ENCODE assay signal across 9 cellular contexts in the genomic region with DNA sequence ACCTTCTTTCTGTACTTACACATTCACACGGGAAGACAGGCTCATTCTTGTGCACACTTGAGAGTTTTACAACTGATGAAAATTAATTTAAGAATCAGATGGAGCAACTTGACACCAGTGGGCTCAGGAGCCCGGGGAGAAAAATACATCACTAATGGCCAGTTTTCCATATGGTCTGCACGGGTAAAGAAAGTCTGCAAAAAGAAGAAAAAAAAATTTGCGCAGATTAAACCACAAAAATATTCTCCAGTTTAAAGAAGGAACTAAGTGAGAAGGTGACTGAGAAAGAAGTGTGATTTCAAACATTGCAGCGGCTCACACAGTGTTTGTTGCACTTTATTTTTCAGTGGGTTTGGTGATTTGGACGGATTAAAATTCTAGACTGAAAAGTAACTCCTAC. TPM values are rescaled to one million over a fixed set of nuclear protein-coding genes. Genes with fewer than 3 reads are reported as not detected.
DNase-seq lines count a peak whose midpoint lies in the region; ATAC-seq and TF ChIP-seq lines count a peak whose summit lies in the region.
"Had no signal": no experiment of that assay in that cellular context is flagged by ENCODE, and none has a peak within 500 bp of the region (broad histone marks: within the 10 kb centered on the region; RNA-seq: fewer than 3 reads in every experiment).

A gene with protein sequence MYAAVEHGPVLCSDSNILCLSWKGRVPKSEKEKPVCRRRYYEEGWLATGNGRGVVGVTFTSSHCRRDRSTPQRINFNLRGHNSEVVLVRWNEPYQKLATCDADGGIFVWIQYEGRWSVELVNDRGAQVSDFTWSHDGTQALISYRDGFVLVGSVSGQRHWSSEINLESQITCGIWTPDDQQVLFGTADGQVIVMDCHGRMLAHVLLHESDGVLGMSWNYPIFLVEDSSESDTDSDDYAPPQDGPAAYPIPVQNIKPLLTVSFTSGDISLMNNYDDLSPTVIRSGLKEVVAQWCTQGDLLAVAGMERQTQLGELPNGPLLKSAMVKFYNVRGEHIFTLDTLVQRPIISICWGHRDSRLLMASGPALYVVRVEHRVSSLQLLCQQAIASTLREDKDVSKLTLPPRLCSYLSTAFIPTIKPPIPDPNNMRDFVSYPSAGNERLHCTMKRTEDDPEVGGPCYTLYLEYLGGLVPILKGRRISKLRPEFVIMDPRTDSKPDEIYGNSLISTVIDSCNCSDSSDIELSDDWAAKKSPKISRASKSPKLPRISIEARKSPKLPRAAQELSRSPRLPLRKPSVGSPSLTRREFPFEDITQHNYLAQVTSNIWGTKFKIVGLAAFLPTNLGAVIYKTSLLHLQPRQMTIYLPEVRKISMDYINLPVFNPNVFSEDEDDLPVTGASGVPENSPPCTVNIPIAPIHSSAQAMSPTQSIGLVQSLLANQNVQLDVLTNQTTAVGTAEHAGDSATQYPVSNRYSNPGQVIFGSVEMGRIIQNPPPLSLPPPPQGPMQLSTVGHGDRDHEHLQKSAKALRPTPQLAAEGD (N-terminal part only) (plus strand): TSS at position 301 of the 400 bp plus-strand sequence. CDS start 1,552 bp downstream, outside the sequence.

- DNase-seq in GM23338 (ENCODE audit: low spot score) (no peak), left cardiac atrium (no peak), pulmonary artery endothelial cell (ENCODE audit: low read depth, low spot score) (no peak), NCI-H1417 treated with DMSO at 0.1 percent for 48 hours (lab: John Stamatoyannopoulos, UW) (no peak)
- no peak for DNase-seq in activated T-helper 1 cell treated with anti-CD3 and anti-CD28 coated beads, Interleukin-12 subunit alpha, Interleukin-12 subunit beta, Interleukin-2, Interleukin-4 antibody, amounts not matched to agents 30 ng/mL and 10 ng/mL and 1 ng/mL, durations not matched to agents 14 hours and 24 hours and 36 hours (ENCODE audit: low spot score)
- no peak for DNase-seq in stimulated activated CD4-positive, alpha-beta T cell treated with anti-CD3 and anti-CD28 coated beads, Interleukin-1b, Interleukin-23, amount 100 ng/mL, for 48 hours
- DNase-seq: effector memory CD4-positive, alpha-beta T cell had no signal

- peaks cover 2% of the 10 kb centered on the region for H3K27me3 Mint-ChIP-seq in GM23338 (ENCODE audit: insufficient read depth, low read depth, poor library complexity)
- H3K27me3 Mint-ChIP-seq in activated T-helper 1 cell treated with anti-CD3 and anti-CD28 coated beads, Interleukin-12 subunit alpha, Interleukin-12 subunit beta, Interleukin-2, Interleukin-4 antibody, amounts not matched to agents 30 ng/mL and 10 ng/mL and 1 ng/mL, durations not matched to agents 14 hours and 24 hours and 36 hours (ENCODE audit: insufficient read depth): no peaks in the 10 kb centered on the region

- TF ChIP-seq CTCF in GM23338 (conservative IDR thresholded peaks at IDR 0.05; ENCODE audit: low read depth in 2 of 2): no peak

- H3K36me3 Mint-ChIP-seq in GM23338 (ENCODE audit: low read depth): peaks cover 74% of the 10 kb centered on the region
- peaks cover 24% of the 10 kb centered on the region for H3K36me3 Mint-ChIP-seq in activated T-helper 1 cell treated with anti-CD3 and anti-CD28 coated beads, Interleukin-12 subunit alpha, Interleukin-12 subunit beta, Interleukin-2, Interleukin-4 antibody, amounts not matched to agents 30 ng/mL and 10 ng/mL and 1 ng/mL, durations not matched to agents 14 hours and 24 hours and 36 hours (ENCODE audit: low read depth)

- no peaks in the 10 kb centered on the region for H3K27me3 ChIP-seq in GM23338 (ENCODE audit: insufficient read depth)

- H3K4me1 ChIP-seq in GM23338 (ENCODE audit: insufficient read depth): peaks cover 15% of the 10 kb centered on the region; the same call in 1 of the 2 replicates

- H3K4me2 ChIP-seq in GM23338: no peak within 1 kb of the TSS

- no peak within 1 kb of the TSS for H3K4me3 ChIP-seq in GM23338

- peak within 1 kb of the TSS; percentile 70 for H3K27ac Mint-ChIP-seq in GM23338
- no peak within 1 kb of the TSS for H3K27ac Mint-ChIP-seq in activated T-helper 1 cell treated with anti-CD3 and anti-CD28 coated beads, Interleukin-12 subunit alpha, Interleukin-12 subunit beta, Interleukin-2, Interleukin-4 antibody, amounts not matched to agents 30 ng/mL and 10 ng/mL and 1 ng/mL, durations not matched to agents 14 hours and 24 hours and 36 hours

- H3K4me1 Mint-ChIP-seq in GM23338: peaks cover 31% of the 10 kb centered on the region
- peaks cover 10% of the 10 kb centered on the region for H3K4me1 Mint-ChIP-seq in activated T-helper 1 cell treated with anti-CD3 and anti-CD28 coated beads, Interleukin-12 subunit alpha, Interleukin-12 subunit beta, Interleukin-2, Interleukin-4 antibody, amounts not matched to agents 30 ng/mL and 10 ng/mL and 1 ng/mL, durations not matched to agents 14 hours and 24 hours and 36 hours (ENCODE audit: low read depth)

- H4K20me1 ChIP-seq in GM23338 (replicated peaks; ENCODE audit: insufficient read depth): no peaks in the 10 kb centered on the region

- no peak within 1 kb of the TSS for H2AFZ ChIP-seq in GM23338

- peaks cover 17% of the 10 kb centered on the region; the same call in 1 of the 2 replicates for H3K79me2 ChIP-seq in GM23338 (replicated peaks; ENCODE audit: insufficient read depth)

- H3F3A ChIP-seq in GM23338 (replicated peaks; ENCODE audit: low read depth): no peaks in the 10 kb centered on the region

- no peaks in the 10 kb centered on the region for H3K36me3 ChIP-seq in GM23338 (ENCODE audit: insufficient read depth)

- no peak within 1 kb of the TSS; the same call in 1 of the 2 replicates for H3K27ac ChIP-seq in GM23338 (ENCODE audit: low read depth)

- no peaks in the 10 kb centered on the region for H3K9me2 ChIP-seq in GM23338 (ENCODE audit: insufficient read depth)

- peaks cover 28% of the 10 kb centered on the region for H3K9me3 Mint-ChIP-seq in GM23338
- no peaks in the 10 kb centered on the region for H3K9me3 Mint-ChIP-seq in activated T-helper 1 cell treated with anti-CD3 and anti-CD28 coated beads, Interleukin-12 subunit alpha, Interleukin-12 subunit beta, Interleukin-2, Interleukin-4 antibody, amounts not matched to agents 30 ng/mL and 10 ng/mL and 1 ng/mL, durations not matched to agents 14 hours and 24 hours and 36 hours

- H3K4me3 Mint-ChIP-seq in GM23338: no peak within 1 kb of the TSS
- H3K4me3 Mint-ChIP-seq in activated T-helper 1 cell treated with anti-CD3 and anti-CD28 coated beads, Interleukin-12 subunit alpha, Interleukin-12 subunit beta, Interleukin-2, Interleukin-4 antibody, amounts not matched to agents 30 ng/mL and 10 ng/mL and 1 ng/mL, durations not matched to agents 14 hours and 24 hours and 36 hours: no peak within 1 kb of the TSS

- intact Hi-C loops in activated T-helper 1 cell treated with anti-CD3 and anti-CD28 coated beads, Interleukin-12 subunit alpha, Interleukin-12 subunit beta, Interleukin-2, Interleukin-4 antibody, amounts not matched to agents 30 ng/mL and 10 ng/mL and 1 ng/mL, durations not matched to agents 14 hours and 24 hours and 36 hours (cut with micrococcal nuclease): no loop called here
- intact Hi-C loops in left cardiac atrium (cut with DNase I): no loop called here

- ATAC-seq in GM23338 (no peak), left cardiac atrium (no peak), GM18517 (IDR thresholded peaks at IDR 0.05; ENCODE audit: unreplicated experiment) (no peak), GM21367 (IDR thresholded peaks at IDR 0.05; ENCODE audit: unreplicated experiment) (no peak)

RNA-seq across cellular contexts. Expression of the gene that starts here (rescaled TPM):
- total RNA-seq in GM23338 (2014; rRNA removed; shearing (Covaris generic)): 46.6 and 50.2 TPM in 2 replicates
- 29.6 and 31.2 TPM in 2 replicates for polyA plus RNA-seq in GM23338 (2016; fragmentation: Nextera tagmentation; extraction: Ambion mirVana)
- total RNA-seq in activated T-helper 1 cell treated with anti-CD3 and anti-CD28 coated beads, Interleukin-12 subunit alpha, Interleukin-12 subunit beta, Interleukin-2, Interleukin-4 antibody, amounts not matched to agents 30 ng/mL and 10 ng/mL and 1 ng/mL, durations not matched to agents 14 hours and 24 hours and 36 hours: 21.9 and 26.5 TPM in 2 replicates
- 100 to 1,000 TPM; 123 to 159 TPM for total RNA-seq in left cardiac atrium
- 74.8 and 77.1 TPM in 2 replicates for total RNA-seq in pulmonary artery endothelial cell
